21 cellular contexts compared by ENCODE assay signal in genomic region chr12:123621101-123621500, GRCh38. TPM values are rescaled to one million over a fixed set of nuclear protein-coding genes. Genes with fewer than 3 reads are reported as not detected.
DNase-seq lines count a peak whose midpoint lies in the region; ATAC-seq and TF ChIP-seq lines count a peak whose summit lies in the region.
"Had no signal": no experiment of that assay in that cellular context is flagged by ENCODE, and none has a peak within 500 bp of the region (broad histone marks: within the 10 kb centered on the region; RNA-seq: fewer than 3 reads in every experiment).

No MANE protein-coding gene starts in this region.

- H3K27ac ChIP-seq in A673 (ENCODE audit: low read depth, low read length, poor library complexity, severe bottlenecking) (no peak overlapping the region), PC-9 (no peak overlapping the region)
- H3K27ac ChIP-seq: BLaER1 treated with 17β-estradiol and CSF1 and Interleukin-3, amounts not matched to agents 10 nM and 100 nM; body of pancreas; gastroesophageal sphincter; upper lobe of right lung had no signal

- H3K4me1 ChIP-seq in A673 (ENCODE audit: insufficient read depth, low read length, poor library complexity, severe bottlenecking) (no peaks in the 10 kb centered on the region), PC-9 (replicated peaks; ENCODE audit: insufficient read depth) (no peaks in the 10 kb centered on the region)
- H3K4me1 ChIP-seq: BLaER1 treated with 17β-estradiol and CSF1 and Interleukin-3, amounts not matched to agents 10 nM and 100 nM; body of pancreas; upper lobe of right lung had no signal

- H3K9me3 ChIP-seq in A673 (ENCODE audit: low read depth, low read length, poor library complexity, severe bottlenecking) (no peaks in the 10 kb centered on the region), PC-9 (ENCODE audit: insufficient read depth, low read depth) (no peaks in the 10 kb centered on the region)
- H3K9me3 ChIP-seq: BLaER1 treated with 17β-estradiol and CSF1 and Interleukin-3, amounts not matched to agents 10 nM and 100 nM; body of pancreas; gastroesophageal sphincter; upper lobe of right lung had no signal

- TF ChIP-seq CTCF in A673 (conservative IDR thresholded peaks at IDR 0.05; ENCODE audit: low read depth, low read length) (no peak), AG09319 (IDR thresholded peaks at IDR 0.05; ENCODE audit: low read depth, low read length) (no peak), PC-9 (conservative IDR thresholded peaks at IDR 0.05) (no peak)

- no peaks in the 10 kb centered on the region for H3K9me2 ChIP-seq in PC-9 (ENCODE audit: insufficient read depth)

- DNase-seq in A673 (ENCODE audit: low spot score) (no peak), AG09319 (ENCODE audit: extremely low read depth, low read depth) (peak; percentile 76), PC-9 (no peak), NOMO-1 (lab: John Stamatoyannopoulos, UW; ENCODE audit: unreplicated experiment in 2 of 2) (no peak)
- DNase-seq in activated CD4-positive, CD25-positive, alpha-beta regulatory T cell (lab: John Stamatoyannopoulos, UW) = no peak
- DNase-seq: activated CD4-positive, alpha-beta T cell treated with anti-CD3 and anti-CD28 coated beads for 4 hours; activated CD8-positive, alpha-beta memory T cell treated with anti-CD3 and anti-CD28 coated beads, Interleukin-2, amount 50 U/mL, for 48 hours; body of pancreas; KG1; MV-4-11; NCI-H187 treated with DMSO at 0.1 percent for 48 hours; NCI-H345; nephron progenitor cell; stimulated activated CD4-positive, alpha-beta T cell treated with anti-CD3 and anti-CD28 coated beads, Interleukin-4, amount 100 ng/mL, for 24 hours; SW 1271; upper lobe of right lung had no signal

- H3K4me3 ChIP-seq in A673 (ENCODE audit: low read depth, low read length, poor library complexity, severe bottlenecking) = no peak overlapping the region
- no peak overlapping the region for H3K4me3 ChIP-seq in PC-9
- H3K4me3 ChIP-seq: BLaER1 treated with 17β-estradiol and CSF1 and Interleukin-3, amounts not matched to agents 10 nM and 100 nM; body of pancreas; gastroesophageal sphincter; upper lobe of right lung had no signal

- H3K79me2 ChIP-seq in PC-9 (ENCODE audit: low read depth) = no peaks in the 10 kb centered on the region

- CTCF ChIA-PET in A673 (lab: Charles Lee) (no interaction called here), PC-9 (lab: Charles Lee) (no interaction called here)

- peaks cover 13% of the 10 kb centered on the region; the same call in 1 of the 2 replicates for H3F3A ChIP-seq in PC-9 (ENCODE audit: insufficient read depth, low read depth)

- no peaks in the 10 kb centered on the region for H3K27me3 ChIP-seq in A673 (replicated peaks; ENCODE audit: insufficient read depth, low read depth, low read length, poor library complexity)
- H3K27me3 ChIP-seq in PC-9 (ENCODE audit: insufficient read depth, low read depth) = no peaks in the 10 kb centered on the region
- H3K27me3 ChIP-seq: BLaER1 treated with 17β-estradiol and CSF1 and Interleukin-3, amounts not matched to agents 10 nM and 100 nM; body of pancreas; gastroesophageal sphincter; upper lobe of right lung had no signal

- no peak overlapping the region for H2AFZ ChIP-seq in PC-9

- intact Hi-C loops in A673 (cut with micrococcal nuclease; ENCODE audit: unreplicated experiment) (no loop called here), PC-9 (cut with micrococcal nuclease; ENCODE audit: unreplicated experiment) (no loop called here)

- H3K4me2 ChIP-seq in PC-9 = no peak overlapping the region
- H3K4me2 ChIP-seq: BLaER1 treated with 17β-estradiol and CSF1 and Interleukin-3, amounts not matched to agents 10 nM and 100 nM had no signal

- ATAC-seq in esophagus mucosa = peak; percentile 19
- ATAC-seq in GM18858 (IDR thresholded peaks at IDR 0.05; ENCODE audit: unreplicated experiment) = no peak
- ATAC-seq in GM18511 (IDR thresholded peaks at IDR 0.05; ENCODE audit: unreplicated experiment) = no peak
- ATAC-seq: body of pancreas, gastroesophageal sphincter, upper lobe of right lung had no signal

- H4K20me1 ChIP-seq in PC-9 (ENCODE audit: insufficient read depth) = peaks cover 6% of the 10 kb centered on the region; the same call in 1 of the 2 replicates

- peaks cover 90% of the 10 kb centered on the region for H3K36me3 ChIP-seq in A673 (ENCODE audit: insufficient read depth, low read length, poor library complexity, severe bottlenecking)
- H3K36me3 ChIP-seq in PC-9 (ENCODE audit: low read depth) = peaks cover 28% of the 10 kb centered on the region

- POLR2A ChIA-PET in A673 (lab: Charles Lee; ENCODE audit: low non-redundant PET) (no interaction called here), PC-9 (lab: Charles Lee; ENCODE audit: unreplicated experiment) (no interaction called here)

- TSS peak; percentile 76 for BruUV-seq in A673 (replicated peaks; lab: Mats Ljungman, UMichigan)
- TSS peak; percentile 11 for BruUV-seq in PC-9 (replicated peaks; lab: Mats Ljungman, UMichigan)

RNA-seq across cellular contexts. Expression of gene EIF2B1, which starts 12.4 kb away (rescaled TPM):
- total RNA-seq in A673 (2021) = 62.0 and 68.3 TPM in 2 replicates
- 43.8 and 47.3 TPM in 2 replicates for total RNA-seq in PC-9 (2021)
- total RNA-seq in esophagus mucosa = 42.7 TPM

RNA-seq across cellular contexts. Expression of gene GTF2H3, which starts 12.5 kb away (rescaled TPM):
- total RNA-seq in A673 (2021) = 44.9 and 45.9 TPM in 2 replicates
- 30.3 and 42.9 TPM in 2 replicates for total RNA-seq in PC-9 (2021)
- 31.5 TPM for total RNA-seq in esophagus mucosa

RNA-seq across cellular contexts. Expression of gene DDX55, which starts 19.2 kb away (rescaled TPM):
- total RNA-seq in A673 (2021) (49.5 and 53.4 TPM in 2 replicates), PC-9 (2021) (17.5 and 19.5 TPM in 2 replicates), esophagus mucosa (11.1 TPM)

RNA-seq across cellular contexts. Expression of gene TMED2, which starts 36.7 kb away (rescaled TPM):
- total RNA-seq in A673 (2021) = 217 and 233 TPM in 2 replicates
- total RNA-seq in PC-9 (2021) = 179 and 192 TPM in 2 replicates
- 192 TPM for total RNA-seq in esophagus mucosa

RNA-seq across cellular contexts. Expression of gene TCTN2, which starts 49.8 kb away (rescaled TPM):
- total RNA-seq in A673 (2021) = 9.6 and 11.8 TPM in 2 replicates
- total RNA-seq in PC-9 (2021) = 17.1 and 21.9 TPM in 2 replicates
- total RNA-seq in esophagus mucosa = 4.9 TPM
